Comparison of ENCODE assay signal across 16 cellular contexts in the genomic region with DNA sequence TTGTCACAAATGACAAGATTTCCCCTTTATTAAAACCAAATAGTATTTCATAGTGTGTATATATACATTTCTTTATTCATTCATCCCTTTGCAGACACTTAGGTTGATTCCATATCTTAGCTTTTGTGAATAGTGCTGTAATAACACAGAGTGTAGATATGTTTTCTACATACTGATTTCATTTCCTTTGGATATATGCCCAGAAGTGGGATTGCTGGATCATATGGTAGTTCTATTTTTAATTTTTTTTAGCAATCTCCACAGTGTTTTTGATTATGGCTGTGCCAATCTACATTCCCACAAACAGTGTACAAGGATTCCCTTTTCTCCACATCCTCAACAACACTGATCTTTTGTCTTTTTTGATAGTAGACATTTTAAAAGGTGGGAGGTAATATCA.
"Had no signal": no experiment of that assay in that cellular context is flagged by ENCODE, and none has a peak within 500 bp of the region (broad histone marks: within the 10 kb centered on the region; RNA-seq: fewer than 3 reads in every experiment).

No MANE protein-coding gene starts in this region.

- H3K4me3 ChIP-seq: dorsolateral prefrontal cortex, esophagus squamous epithelium, suprapubic skin had no signal

- H3K4me1 ChIP-seq: esophagus squamous epithelium, suprapubic skin had no signal

- H3K27ac ChIP-seq: brain microvascular endothelial cell, dorsolateral prefrontal cortex, esophagus squamous epithelium, suprapubic skin had no signal

- H3K36me3 ChIP-seq: brain microvascular endothelial cell, esophagus squamous epithelium, suprapubic skin had no signal

- ATAC-seq: left cardiac atrium; stimulated activated naive CD8-positive, alpha-beta T cell treated with anti-CD3 and anti-CD28 coated beads, Interleukin-15, Interleukin-2, amounts not matched to agents 100 U/mL and 50 U/mL, for 24 hours had no signal

- DNase-seq: activated B cell treated with CpG ODN at 0.5 μM for 24 hours; activated CD4-positive, alpha-beta T cell treated with anti-CD3 and anti-CD28 coated beads, Interleukin-2, amount 10 ng/mL, durations not matched to agents 24 days and 14 days; activated CD8-positive, alpha-beta memory T cell treated with anti-CD3 and anti-CD28 coated beads for 24 hours; activated naive CD4-positive, alpha-beta T cell treated with anti-CD3 and anti-CD28 coated beads, Interleukin-2, amount 50 U/mL, for 16 hours; activated T-cell treated with anti-CD3 and anti-CD28 coated beads for 4 hours; brain microvascular endothelial cell; cerebellar nuclear complex; dorsolateral prefrontal cortex; esophagus squamous epithelium; immature natural killer cell; left cardiac atrium; nephron progenitor cell; stimulated activated CD4-positive, alpha-beta T cell treated with anti-CD3 and anti-CD28 coated beads, Interleukin-4, amount 100 ng/mL, for 1 hour; stimulated activated CD8-positive, alpha-beta memory T cell treated with anti-CD3 and anti-CD28 coated beads, Interleukin-4, amount 100 ng/mL, for 48 hours; stimulated activated naive CD8-positive, alpha-beta T cell treated with anti-CD3 and anti-CD28 coated beads, Interleukin-15, Interleukin-2, amounts not matched to agents 100 U/mL and 50 U/mL, for 24 hours had no signal

- H3K27me3 ChIP-seq: brain microvascular endothelial cell, dorsolateral prefrontal cortex, esophagus squamous epithelium, suprapubic skin had no signal

- H3K9me3 ChIP-seq: esophagus squamous epithelium, suprapubic skin had no signal
